In the genomic region with DNA sequence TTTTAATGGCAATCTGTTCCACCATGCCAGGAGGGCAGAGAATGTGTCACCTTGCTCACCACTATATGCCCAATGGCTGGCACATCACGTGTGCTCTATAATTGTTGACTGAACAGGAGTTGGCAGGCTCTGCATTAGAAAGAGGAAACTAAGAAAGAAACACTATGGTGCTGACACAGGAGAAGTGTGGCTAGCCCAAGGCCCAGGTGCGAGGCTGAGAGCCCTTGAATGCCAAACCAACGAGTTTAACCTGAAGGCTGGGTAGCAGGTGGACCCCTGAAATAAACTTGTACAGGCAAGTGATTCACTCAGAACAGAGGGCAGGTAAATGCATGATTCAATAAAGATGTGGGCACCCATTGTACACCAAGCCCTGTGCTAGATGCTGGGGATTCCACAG, we compare ENCODE assay signal across 16 cellular contexts. TPM values are rescaled to one million over a fixed set of nuclear protein-coding genes. Genes with fewer than 3 reads are reported as not detected.
A peak's percentile ranks its signal among the peaks of the same experiment; 100 is the strongest.
DNase-seq lines count a peak whose midpoint lies in the region; ATAC-seq and TF ChIP-seq lines count a peak whose summit lies in the region.
"Had no signal": no experiment of that assay in that cellular context is flagged by ENCODE, and none has a peak within 500 bp of the region (broad histone marks: within the 10 kb centered on the region; RNA-seq: fewer than 3 reads in every experiment).

No MANE protein-coding gene starts in this region.

- peak overlapping the region; percentile 93 for H3K4me3 Mint-ChIP-seq in activated naive CD4-positive, alpha-beta T cell treated with anti-CD3 and anti-CD28 coated beads for 36 hours
- H3K4me3 Mint-ChIP-seq in endodermal cell: peak overlapping the region; percentile 93
- H3K4me3 Mint-ChIP-seq in stimulated activated naive CD8-positive, alpha-beta T cell treated with anti-CD3 and anti-CD28 coated beads, Interleukin-15, amount 100 ng/mL, for 72 hours: peak overlapping the region; percentile 96 to 98

- no TSS peak for BruUV-seq in PC-9 (replicated peaks; lab: Mats Ljungman, UMichigan)

- peaks cover 38% of the 10 kb centered on the region for H3K4me1 Mint-ChIP-seq in activated naive CD4-positive, alpha-beta T cell treated with anti-CD3 and anti-CD28 coated beads for 36 hours (ENCODE audit: low read depth)
- peaks cover 19% of the 10 kb centered on the region for H3K4me1 Mint-ChIP-seq in endodermal cell
- peaks cover 61% of the 10 kb centered on the region for H3K4me1 Mint-ChIP-seq in stimulated activated naive CD8-positive, alpha-beta T cell treated with anti-CD3 and anti-CD28 coated beads, Interleukin-15, amount 100 ng/mL, for 72 hours

- H3K9me3 ChIP-seq in PC-9 (ENCODE audit: insufficient read depth, low read depth) (no peaks in the 10 kb centered on the region), endodermal cell (ENCODE audit: control insufficient read depth, low read length) (peaks cover 33% of the 10 kb centered on the region)
- H3K9me3 ChIP-seq: gastrocnemius medialis had no signal

- H3F3A ChIP-seq in PC-9 (ENCODE audit: insufficient read depth, low read depth): peaks cover 11% of the 10 kb centered on the region; the same call in 1 of the 2 replicates

- H3K27ac Mint-ChIP-seq in activated naive CD4-positive, alpha-beta T cell treated with anti-CD3 and anti-CD28 coated beads for 36 hours: no peak overlapping the region
- H3K27ac Mint-ChIP-seq in endodermal cell: no peak overlapping the region
- peak overlapping the region in 1 of 2 donors; percentile 65 for H3K27ac Mint-ChIP-seq in stimulated activated naive CD8-positive, alpha-beta T cell treated with anti-CD3 and anti-CD28 coated beads, Interleukin-15, amount 100 ng/mL, for 72 hours

- H3K9me3 Mint-ChIP-seq in activated naive CD4-positive, alpha-beta T cell treated with anti-CD3 and anti-CD28 coated beads for 36 hours: no peaks in the 10 kb centered on the region
- H3K9me3 Mint-ChIP-seq in endodermal cell: peaks cover 16% of the 10 kb centered on the region
- H3K9me3 Mint-ChIP-seq in stimulated activated naive CD8-positive, alpha-beta T cell treated with anti-CD3 and anti-CD28 coated beads, Interleukin-15, amount 100 ng/mL, for 72 hours: no peaks in the 10 kb centered on the region

- H3K9ac ChIP-seq in endodermal cell (ENCODE audit: extremely low read depth, low read length, poor library complexity, severe bottlenecking): no peak overlapping the region

- peak overlapping the region; percentile 88; the same call in 1 of the 2 replicates for H3K4me2 ChIP-seq in PC-9

- H3K36me3 Mint-ChIP-seq in activated naive CD4-positive, alpha-beta T cell treated with anti-CD3 and anti-CD28 coated beads for 36 hours (ENCODE audit: low read depth): peaks cover 25% of the 10 kb centered on the region
- peaks cover 40% of the 10 kb centered on the region for H3K36me3 Mint-ChIP-seq in endodermal cell (ENCODE audit: low read depth)

- H3K79me2 ChIP-seq in PC-9 (ENCODE audit: low read depth): peaks cover 51% of the 10 kb centered on the region

- intact Hi-C loops in activated naive CD4-positive, alpha-beta T cell treated with anti-CD3 and anti-CD28 coated beads for 36 hours (cut with micrococcal nuclease): loop anchor here (5.0 to 10.0 kb wide), 3 partner anchors 468 to 648 kb away; partner anchors contain the start of gene CCDC174
- intact Hi-C loops in PC-9 (cut with micrococcal nuclease; ENCODE audit: unreplicated experiment): no loop called here

- no peaks in the 10 kb centered on the region for H3K9me2 ChIP-seq in PC-9 (ENCODE audit: insufficient read depth)

- H2AFZ ChIP-seq in PC-9: no peak overlapping the region

- H4K20me1 ChIP-seq in PC-9 (ENCODE audit: insufficient read depth): peaks cover 18% of the 10 kb centered on the region

- no peak for DNase-seq in activated naive CD4-positive, alpha-beta T cell treated with anti-CD3 and anti-CD28 coated beads for 36 hours
- no peak for DNase-seq in activated naive CD4-positive, alpha-beta T cell treated with Interleukin-2 at 50 U/mL for 16 hours
- DNase-seq in PC-9 (no peak), endodermal cell (peak; percentile 32)
- no peak for DNase-seq in stimulated activated naive CD8-positive, alpha-beta T cell treated with anti-CD3 and anti-CD28 coated beads, Interleukin-15, amount 100 ng/mL, for 72 hours
- DNase-seq: amniotic stem cell; dorsolateral prefrontal cortex; gastrocnemius medialis; left cardiac atrium; NCI-H1105 treated with DMSO at 0.1 percent for 48 hours; occipital lobe; stimulated activated CD4-positive, alpha-beta T cell treated with anti-CD3 and anti-CD28 coated beads, Interleukin-12 subunit alpha, Interleukin-12 subunit beta, amount 100 ng/mL, for 4 hours had no signal

- no peak for ATAC-seq in stimulated activated naive CD8-positive, alpha-beta T cell treated with anti-CD3 and anti-CD28 coated beads, Interleukin-15, amount 100 ng/mL, for 72 hours
- ATAC-seq in GM21367 (IDR thresholded peaks at IDR 0.05; ENCODE audit: unreplicated experiment): no peak
- no peak for ATAC-seq in GM18498 (IDR thresholded peaks at IDR 0.05; ENCODE audit: unreplicated experiment)
- ATAC-seq in GM19452 (IDR thresholded peaks at IDR 0.05; ENCODE audit: unreplicated experiment): no peak
- ATAC-seq: activated CD4-positive, CD25-positive, alpha-beta regulatory T cell treated with anti-CD3 and anti-CD28 coated beads, Interleukin-2, amount 50 U/mL, for 24 hours; gastrocnemius medialis; left cardiac atrium had no signal

- H3K27me3 ChIP-seq in PC-9 (ENCODE audit: insufficient read depth, low read depth) (no peaks in the 10 kb centered on the region), endodermal cell (ENCODE audit: control insufficient read depth, insufficient read depth, low read length, poor library complexity, severe bottlenecking) (no peaks in the 10 kb centered on the region)
- H3K27me3 ChIP-seq: dorsolateral prefrontal cortex, gastrocnemius medialis had no signal

- peaks cover 22% of the 10 kb centered on the region for H3K4me1 ChIP-seq in PC-9 (replicated peaks; ENCODE audit: insufficient read depth)
- peaks cover 4% of the 10 kb centered on the region for H3K4me1 ChIP-seq in endodermal cell (ENCODE audit: control insufficient read depth, insufficient read depth, low read length)

- TF ChIP-seq CTCF in PC-9 (conservative IDR thresholded peaks at IDR 0.05) (no peak), endodermal cell (conservative IDR thresholded peaks at IDR 0.05) (no peak)

- H3K27ac ChIP-seq in PC-9 (no peak overlapping the region), endodermal cell (ENCODE audit: low read depth, low read length) (no peak overlapping the region)
- H3K27ac ChIP-seq: dorsolateral prefrontal cortex had no signal

- H3K36me3 ChIP-seq in PC-9 (ENCODE audit: low read depth): peaks cover 17% of the 10 kb centered on the region; the same call in 1 of the 2 replicates
- peaks cover 50% of the 10 kb centered on the region for H3K36me3 ChIP-seq in endodermal cell (ENCODE audit: control insufficient read depth, insufficient read depth, low read length)

- WGBS in endodermal cell (ENCODE audit: insufficient coverage in 1 of 2, insufficient read length in 1 of 2), 2 experiments: 81 to 88% methylated on average over 3 of the region's 3 CpGs

- H3K27me3 Mint-ChIP-seq in activated naive CD4-positive, alpha-beta T cell treated with anti-CD3 and anti-CD28 coated beads for 36 hours (ENCODE audit: low read depth): no peaks in the 10 kb centered on the region
- no peaks in the 10 kb centered on the region for H3K27me3 Mint-ChIP-seq in endodermal cell (ENCODE audit: insufficient read depth)
- H3K27me3 Mint-ChIP-seq in stimulated activated naive CD8-positive, alpha-beta T cell treated with anti-CD3 and anti-CD28 coated beads, Interleukin-15, amount 100 ng/mL, for 72 hours: no peaks in the 10 kb centered on the region

- POLR2A ChIA-PET in PC-9 (lab: Charles Lee; ENCODE audit: unreplicated experiment): interaction anchor here (0.9 kb wide), 1 partner anchor 21 kb away, joined by 26 read pairs; no protein-coding TSS in a partner anchor

- CTCF ChIA-PET in activated naive CD4-positive, alpha-beta T cell treated with anti-CD3 and anti-CD28 coated beads for 36 hours (lab: Charles Lee): no interaction called here
- CTCF ChIA-PET in PC-9 (lab: Charles Lee): interaction anchor here (1.3 kb wide), 1 partner anchor 24 kb away, joined by 3 read pairs; no protein-coding TSS in a partner anchor

- H3K4me3 ChIP-seq in PC-9 (no peak overlapping the region), endodermal cell (ENCODE audit: low read length) (peak overlapping the region; percentile 92)
- H3K4me3 ChIP-seq: dorsolateral prefrontal cortex, gastrocnemius medialis had no signal

RNA-seq across cellular contexts. Expression of gene CHCHD4, which starts 2.4 kb away (rescaled TPM):
- 10 to 100 TPM; 16.2 to 17.9 TPM for total RNA-seq in activated naive CD4-positive, alpha-beta T cell treated with anti-CD3 and anti-CD28 coated beads for 36 hours
- total RNA-seq in PC-9 (2021): 14.4 and 17.6 TPM in 2 replicates
- 10 to 100 TPM; 16.2 to 20.5 TPM for total RNA-seq in endodermal cell
- 16.4 TPM for polyA plus RNA-seq in endodermal cell (2013, experiment 1 of 2)
- polyA plus RNA-seq in endodermal cell (2013, experiment 2 of 2): 14.7 TPM

RNA-seq across cellular contexts. Expression of gene TMEM43, which starts 2.6 kb away (rescaled TPM):
- total RNA-seq in activated naive CD4-positive, alpha-beta T cell treated with anti-CD3 and anti-CD28 coated beads for 36 hours: 10 to 100 TPM; 18.3 to 19.8 TPM
- total RNA-seq in PC-9 (2021) (62.3 and 64.7 TPM in 2 replicates), endodermal cell (10 to 100 TPM; 28.9 to 39.3 TPM)
- 45.4 TPM for polyA plus RNA-seq in endodermal cell (2013, experiment 1 of 2)
- polyA plus RNA-seq in endodermal cell (2013, experiment 2 of 2): 44.9 TPM

RNA-seq across cellular contexts. Expression of gene XPC, which starts 56.1 kb away (rescaled TPM):
- 10 to 100 TPM; 39.0 to 39.8 TPM for total RNA-seq in activated naive CD4-positive, alpha-beta T cell treated with anti-CD3 and anti-CD28 coated beads for 36 hours
- 27.1 and 28.8 TPM in 2 replicates for total RNA-seq in PC-9 (2021)
- total RNA-seq in endodermal cell: 10 to 100 TPM; 33.0 to 40.0 TPM
- polyA plus RNA-seq in endodermal cell (2013, experiment 1 of 2): 37.6 TPM
- polyA plus RNA-seq in endodermal cell (2013, experiment 2 of 2): 34.9 TPM

RNA-seq across cellular contexts. Expression of gene LSM3, which starts 56.3 kb away (rescaled TPM):
- 10 to 100 TPM; 26.1 to 26.2 TPM for total RNA-seq in activated naive CD4-positive, alpha-beta T cell treated with anti-CD3 and anti-CD28 coated beads for 36 hours
- total RNA-seq in PC-9 (2021): 8.7 and 18.3 TPM in 2 replicates
- 10 to 100 TPM; 18.1 to 19.7 TPM for total RNA-seq in endodermal cell
- polyA plus RNA-seq in endodermal cell (2013, experiment 1 of 2): 21.2 TPM
- polyA plus RNA-seq in endodermal cell (2013, experiment 2 of 2): 21.9 TPM
